ENCODE assay signal across 24 cellular contexts in the genomic region with DNA sequence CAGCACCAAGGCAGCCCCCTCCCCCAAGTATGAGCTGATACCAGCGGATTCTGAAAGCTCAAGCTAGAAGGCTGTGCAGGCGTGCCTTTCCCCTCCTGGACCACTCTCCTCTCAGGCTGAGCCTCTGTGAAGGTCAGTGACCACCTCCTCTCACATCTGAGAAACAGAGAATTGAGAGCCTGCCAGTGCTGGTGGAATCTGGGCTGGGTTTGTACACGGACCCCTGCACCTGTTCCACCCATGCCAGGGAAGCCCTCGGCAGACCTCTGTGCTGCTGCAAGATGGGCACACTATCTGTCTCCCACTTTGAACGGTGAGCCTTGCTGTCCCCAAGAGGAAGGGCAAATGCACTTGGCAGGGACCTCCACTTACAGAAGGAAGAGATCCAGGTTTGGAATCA.
"Had no signal": no experiment of that assay in that cellular context is flagged by ENCODE, and none has a peak within 500 bp of the region (broad histone marks: within the 10 kb centered on the region; RNA-seq: fewer than 3 reads in every experiment).

No MANE protein-coding gene starts in this region.

- H3K27me3 ChIP-seq: adrenal gland, body of pancreas, colonic mucosa, dorsolateral prefrontal cortex, hepatocyte had no signal

- H3K4me3 ChIP-seq: adrenal gland, body of pancreas, colonic mucosa, dorsolateral prefrontal cortex, heart right ventricle, hepatocyte had no signal

- H3K4me1 ChIP-seq: adrenal gland, body of pancreas, colonic mucosa, heart right ventricle had no signal

- H3K36me3 ChIP-seq: adrenal gland, colonic mucosa, heart right ventricle had no signal

- H2AFZ ChIP-seq: hepatocyte had no signal

- H3K27ac ChIP-seq: adrenal gland, body of pancreas, colonic mucosa, dorsolateral prefrontal cortex, heart right ventricle, hepatocyte had no signal

- H3K4me2 ChIP-seq: hepatocyte had no signal

- DNase-seq: activated CD4-positive, alpha-beta memory T cell treated with anti-CD3 and anti-CD28 coated beads, Interleukin-2, amount 10 ng/mL, durations not matched to agents 7 days and 5 days; activated CD4-positive, alpha-beta T cell treated with anti-CD3 and anti-CD28 coated beads for 1 hour; activated CD4-positive, alpha-beta T cell treated with anti-CD3 and anti-CD28 coated beads for 4 hours; activated CD4-positive, alpha-beta T cell treated with anti-CD3 and anti-CD28 coated beads, Interleukin-2, amount 10 ng/mL, durations not matched to agents 7 days and 5 days; activated CD4-positive, alpha-beta T cell treated with anti-CD3 and anti-CD28 coated beads, Interleukin-2, amount 50 U/mL, for 4 hours; activated effector memory CD4-positive, alpha-beta T cell treated with Interleukin-2 at 50 U/mL for 16 hours; activated gamma-delta T cell treated with Interleukin-2 at 50 U/mL for 16 hours; activated naive CD4-positive, alpha-beta T cell treated with anti-CD3 and anti-CD28 coated beads for 36 hours; activated naive CD8-positive, alpha-beta T cell treated with anti-CD3 and anti-CD28 coated beads for 36 hours; activated naive CD8-positive, alpha-beta T cell treated with anti-CD3 and anti-CD28 coated beads, Interleukin-2, amount 50 U/mL, for 24 hours; activated T-cell treated with anti-CD3 and anti-CD28 coated beads, Interleukin-2, amount 50 U/mL, for 4 hours; amygdala; aorta; body of pancreas; central memory CD4-positive, alpha-beta T cell; cerebellar nuclear complex; colonic mucosa; dorsolateral prefrontal cortex; effector CD4-positive, alpha-beta T cell; foreskin fibroblast; heart right ventricle; T-helper 2 cell had no signal

- H3K9me3 ChIP-seq: adrenal gland, body of pancreas, colonic mucosa had no signal
